Comparison of ENCODE assay signal across 8 cellular contexts in the genomic region with DNA sequence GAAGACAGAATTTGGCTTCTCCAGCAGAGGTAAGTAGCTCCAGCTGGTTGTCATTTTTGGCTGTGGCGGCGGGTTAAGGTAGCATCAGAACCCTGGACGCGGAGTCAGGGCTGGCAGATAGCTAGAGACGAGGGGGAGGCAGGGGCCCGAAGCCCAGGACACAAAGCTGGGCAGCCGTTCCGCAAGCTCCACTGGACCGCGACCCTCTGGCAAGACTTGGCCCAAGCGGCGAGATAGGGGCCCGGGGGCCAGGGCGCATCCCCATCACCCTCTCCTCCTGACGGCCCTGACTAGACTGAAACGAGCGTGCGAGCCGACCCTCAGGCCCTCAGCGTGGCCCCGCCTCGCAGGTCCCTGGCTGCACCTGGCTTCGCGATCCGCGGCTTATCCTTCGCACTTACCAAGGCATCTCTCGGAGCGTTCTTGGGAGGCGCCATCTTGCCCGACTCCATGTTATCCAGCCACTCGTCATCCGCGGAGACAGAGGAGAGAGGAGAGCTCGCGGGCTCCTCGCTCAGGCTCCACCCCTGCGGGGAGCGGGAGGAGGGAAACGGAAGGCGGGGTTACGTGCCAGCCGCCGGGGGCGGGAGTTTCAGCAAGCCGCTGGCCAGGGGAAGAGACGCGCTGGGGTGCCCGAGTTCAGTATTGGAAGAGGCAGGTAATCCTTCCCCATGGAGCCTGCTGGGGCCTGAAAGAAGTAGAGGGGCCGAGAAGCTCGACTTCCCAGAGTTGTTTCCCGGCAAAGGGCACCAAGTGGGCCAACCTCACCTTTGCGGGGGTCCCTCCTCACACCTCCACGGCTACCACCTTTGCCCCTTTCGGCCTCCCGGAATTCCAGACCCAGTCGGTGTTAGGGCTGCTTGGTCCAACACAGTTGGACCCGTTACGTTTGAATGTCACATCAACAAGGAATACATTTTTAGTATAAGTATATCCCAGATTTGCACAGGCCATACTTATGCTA. TPM values are rescaled to one million over a fixed set of nuclear protein-coding genes. Genes with fewer than 3 reads are reported as not detected.
DNase-seq lines count a peak whose midpoint lies in the region; ATAC-seq and TF ChIP-seq lines count a peak whose summit lies in the region.

A gene with protein sequence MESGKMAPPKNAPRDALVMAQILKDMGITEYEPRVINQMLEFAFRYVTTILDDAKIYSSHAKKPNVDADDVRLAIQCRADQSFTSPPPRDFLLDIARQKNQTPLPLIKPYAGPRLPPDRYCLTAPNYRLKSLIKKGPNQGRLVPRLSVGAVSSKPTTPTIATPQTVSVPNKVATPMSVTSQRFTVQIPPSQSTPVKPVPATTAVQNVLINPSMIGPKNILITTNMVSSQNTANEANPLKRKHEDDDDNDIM (minus strand): TSS at position 491 of the 964 bp plus-strand sequence. CDS start 39 bp downstream, at position 452.

- no peaks in the 10 kb centered on the region for H3K4me1 Mint-ChIP-seq in activated B cell treated with CpG ODN at 0.5 μM for 24 hours

- peak within 1 kb of the TSS; percentile 69 for H3K27ac ChIP-seq in caudate nucleus (ENCODE audit: low read depth, low read length)

- TF ChIP-seq CTCF in activated B cell treated with CpG ODN at 0.5 μM for 24 hours (IDR thresholded peaks at IDR 0.05): no peak

- CTCF ChIA-PET in activated B cell treated with CpG ODN at 0.5 μM for 24 hours (lab: Charles Lee): no interaction called here

- intact Hi-C loops in activated B cell treated with CpG ODN at 0.5 μM for 24 hours (cut with micrococcal nuclease): loop anchor here (1.0 to 10.0 kb wide), 4 partner anchors 35 to 1275 kb away; a partner anchor contains a TSS

- H3K9me3 Mint-ChIP-seq in activated B cell treated with CpG ODN at 0.5 μM for 24 hours: no peaks in the 10 kb centered on the region

- peak within 1 kb of the TSS; percentile 92 for H3K4me3 Mint-ChIP-seq in activated B cell treated with CpG ODN at 0.5 μM for 24 hours

- ATAC-seq in GM18870 (IDR thresholded peaks at IDR 0.05; ENCODE audit: unreplicated experiment): peak; percentile 87
- ATAC-seq in HG03135 (IDR thresholded peaks at IDR 0.05; ENCODE audit: unreplicated experiment): peak; percentile 94
- peak; percentile 93 for ATAC-seq in activated B cell treated with CpG ODN at 0.5 μM for 24 hours (ENCODE audit: low read depth)

- peak; percentile 81 for DNase-seq in ACHN
- DNase-seq in NCI-H2196 treated with DMSO at 0.1 percent for 48 hours (lab: John Stamatoyannopoulos, UW; ENCODE audit: unreplicated experiment): peak; percentile 59
- DNase-seq in activated B cell treated with CpG ODN at 0.5 μM for 24 hours: peak; percentile 66
- peak in 60 of 61 donors; percentile 8 to 91 (median 72) for DNase-seq in caudate nucleus (lab: John Stamatoyannopoulos, UW)
- DNase-seq in iris pigment epithelial cell (ENCODE audit: low read depth): peak; percentile 79
- peak; percentile 70 for DNase-seq in stimulated activated CD4-positive, alpha-beta T cell treated with anti-CD3 and anti-CD28 coated beads, Interleukin-12 subunit alpha, Interleukin-12 subunit beta, amount 100 ng/mL, for 4 hours

- in situ Hi-C loops in ACHN (cut with HindIII; ENCODE audit: low pct_ligation_motif_present, low pct_unique_long_range_greater_than_20kb, low sequenced_read_pairs): no loop called here

- peak within 1 kb of the TSS; percentile 77 for H3K27ac Mint-ChIP-seq in activated B cell treated with CpG ODN at 0.5 μM for 24 hours

- POLR2A ChIA-PET in activated B cell treated with CpG ODN at 0.5 μM for 24 hours (lab: Charles Lee): interaction anchor here (0.6 to 1.3 kb wide), 4 partner anchors 9 to 825 kb away, joined by 3 to 4 read pairs (median 4); a partner anchor contains a TSS

- H3K27me3 Mint-ChIP-seq in activated B cell treated with CpG ODN at 0.5 μM for 24 hours: no peaks in the 10 kb centered on the region

- peaks cover 3% of the 10 kb centered on the region for H3K36me3 Mint-ChIP-seq in activated B cell treated with CpG ODN at 0.5 μM for 24 hours (ENCODE audit: low read depth)

RNA-seq across cellular contexts. Expression of the gene that starts here (rescaled TPM):
- total RNA-seq in activated B cell treated with CpG ODN at 0.5 μM for 24 hours: 16.2 and 17.4 TPM in 2 replicates

Comparison
In these comparisons a context has a peak if more than half of its experiments do, and no peak if none do; other contexts are left out.
1. Peak in every context shown above with its lines: DNase-seq, ATAC-seq and H3K27ac ChIP-seq.